Comparison of ENCODE assay signal across 13 cellular contexts in the genomic region with DNA sequence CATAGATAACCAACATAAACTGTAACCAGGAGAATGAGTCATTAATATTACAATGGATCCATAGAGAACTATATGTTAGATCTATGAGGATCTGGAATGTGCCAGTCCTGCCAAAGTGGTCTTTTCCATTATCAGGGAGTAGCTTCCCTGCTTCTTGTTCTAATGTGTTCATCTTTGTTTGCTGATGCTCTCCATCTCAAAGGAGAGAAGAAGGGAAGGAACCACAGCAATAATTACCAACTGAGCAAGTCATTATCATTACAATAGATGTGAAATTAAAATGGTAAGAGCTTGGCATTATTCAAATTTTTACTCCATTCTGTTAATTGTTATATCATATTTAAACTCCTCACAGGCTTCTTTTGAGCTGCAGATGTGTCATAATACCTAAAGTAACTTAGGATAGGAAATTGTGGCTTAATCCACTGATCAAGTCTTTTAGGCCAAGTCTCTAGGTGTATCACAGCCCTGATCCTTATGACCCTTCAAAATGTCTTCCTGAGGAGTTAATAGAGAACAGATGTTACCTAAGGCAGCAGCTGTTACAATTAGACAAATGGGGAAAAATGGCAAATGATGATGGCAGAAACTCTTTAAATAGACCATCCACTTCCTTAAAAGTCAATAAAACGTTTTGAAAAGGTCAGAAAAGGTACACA.
"Had no signal": no experiment of that assay in that cellular context is flagged by ENCODE, and none has a peak within 500 bp of the region (broad histone marks: within the 10 kb centered on the region; RNA-seq: fewer than 3 reads in every experiment).

No MANE protein-coding gene starts in this region.

- H3K36me3 Mint-ChIP-seq: stimulated activated naive B cell treated with anti-CD40 and anti-IgM and Interleukin-4, amounts not matched to agents 10 μg/mL and 1 μg/mL and 100 μg/mL, for 72 hours had no signal

- H3K27me3 ChIP-seq: esophagus squamous epithelium, heart right ventricle, sigmoid colon had no signal

- DNase-seq: activated CD4-positive, alpha-beta T cell treated with anti-CD3 and anti-CD28 coated beads for 36 hours; activated CD8-positive, alpha-beta memory T cell treated with anti-CD3 and anti-CD28 coated beads, Interleukin-2, amount 50 U/mL, for 4 hours; activated CD8-positive, alpha-beta T cell treated with anti-CD3 and anti-CD28 coated beads for 36 hours; activated naive CD4-positive, alpha-beta T cell; aorta; esophagus squamous epithelium; foreskin fibroblast; heart right ventricle; sigmoid colon; stimulated activated CD4-positive, alpha-beta T cell treated with anti-CD3 and anti-CD28 coated beads, Interleukin-2, amount 100 ng/mL, for 24 hours; stimulated activated naive B cell treated with anti-CD40 and anti-IgM and Interleukin-4, amounts not matched to agents 10 μg/mL and 1 μg/mL and 100 μg/mL, for 72 hours; trophoblast cell had no signal

- H3K9me3 ChIP-seq: esophagus squamous epithelium, heart right ventricle, sigmoid colon had no signal

- H3K36me3 ChIP-seq: esophagus squamous epithelium, heart right ventricle, sigmoid colon had no signal

- ATAC-seq: activated CD4-positive, alpha-beta T cell treated with anti-CD3 and anti-CD28 coated beads for 36 hours; activated CD8-positive, alpha-beta T cell treated with anti-CD3 and anti-CD28 coated beads for 36 hours; heart right ventricle had no signal

- H3K4me1 ChIP-seq: esophagus squamous epithelium, heart right ventricle, sigmoid colon had no signal

- H3K4me1 Mint-ChIP-seq: activated CD4-positive, alpha-beta T cell treated with anti-CD3 and anti-CD28 coated beads for 36 hours; stimulated activated naive B cell treated with anti-CD40 and anti-IgM and Interleukin-4, amounts not matched to agents 10 μg/mL and 1 μg/mL and 100 μg/mL, for 72 hours had no signal

- H3K4me3 Mint-ChIP-seq: activated CD4-positive, alpha-beta T cell treated with anti-CD3 and anti-CD28 coated beads for 36 hours; activated CD8-positive, alpha-beta T cell treated with anti-CD3 and anti-CD28 coated beads for 36 hours; stimulated activated naive B cell treated with anti-CD40 and anti-IgM and Interleukin-4, amounts not matched to agents 10 μg/mL and 1 μg/mL and 100 μg/mL, for 72 hours had no signal

- H3K27me3 Mint-ChIP-seq: activated CD4-positive, alpha-beta T cell treated with anti-CD3 and anti-CD28 coated beads for 36 hours; activated CD8-positive, alpha-beta T cell treated with anti-CD3 and anti-CD28 coated beads for 36 hours; stimulated activated naive B cell treated with anti-CD40 and anti-IgM and Interleukin-4, amounts not matched to agents 10 μg/mL and 1 μg/mL and 100 μg/mL, for 72 hours had no signal

- H3K27ac ChIP-seq: esophagus squamous epithelium, heart right ventricle, sigmoid colon, VCaP had no signal

- H3K4me3 ChIP-seq: esophagus squamous epithelium, heart right ventricle, sigmoid colon had no signal
